In genomic region chr22:33582822-33583400, GRCh38 we compare ENCODE assay signal across 29 cellular contexts.
"Had no signal": no experiment of that assay in that cellular context is flagged by ENCODE, and none has a peak within 500 bp of the region (broad histone marks: within the 10 kb centered on the region; RNA-seq: fewer than 3 reads in every experiment).

No MANE protein-coding gene starts in this region.

- H3K9me3 Mint-ChIP-seq: immature natural killer cell; mesothelial cell of epicardium; naive B cell; natural killer cell; nephron progenitor cell; stimulated activated naive CD8-positive, alpha-beta T cell treated with anti-CD3 and anti-CD28 coated beads, Interleukin-15, Interleukin-2, amounts not matched to agents 100 ng/mL and 50 ng/mL, for 24 hours had no signal

- ATAC-seq: left colon; left lung; natural killer cell; psoas muscle; sciatic nerve; stimulated activated effector memory CD8-positive, alpha-beta T cell treated with anti-CD3 and anti-CD28 coated beads, Interleukin-12 subunit alpha, Interleukin-12 subunit beta, amount 100 ng/mL, for 72 hours had no signal

- H3K36me3 ChIP-seq: left lung, neural progenitor cell, neutrophil, right atrium auricular region, suprapubic skin, thoracic aorta, tibial artery, upper lobe of left lung had no signal

- H3K4me1 ChIP-seq: parathyroid adenoma, psoas muscle, tibial artery had no signal

- H3K27me3 ChIP-seq: left lung, neural progenitor cell, neutrophil, right atrium auricular region, suprapubic skin, tibial artery, upper lobe of left lung had no signal

- H3K4me1 Mint-ChIP-seq: immature natural killer cell; natural killer cell; stimulated activated effector memory CD8-positive, alpha-beta T cell treated with anti-CD3 and anti-CD28 coated beads, Interleukin-12 subunit alpha, Interleukin-12 subunit beta, amount 100 ng/mL, for 72 hours had no signal

- H3K27me3 Mint-ChIP-seq: stimulated activated naive CD8-positive, alpha-beta T cell treated with anti-CD3 and anti-CD28 coated beads, Interleukin-15, Interleukin-2, amounts not matched to agents 100 ng/mL and 50 ng/mL, for 24 hours had no signal

- FAIRE-seq: islet of Langerhans, kidney had no signal

- H3K4me2 ChIP-seq: neural progenitor cell had no signal

- H3K4me3 ChIP-seq: left lung, lung, neural progenitor cell, psoas muscle, right atrium auricular region, skin epidermis, suprapubic skin, thoracic aorta, tibial artery, upper lobe of left lung had no signal

- H3K4me3 Mint-ChIP-seq: immature natural killer cell; mesothelial cell of epicardium; naive B cell; natural killer cell; nephron progenitor cell; neural progenitor cell; stimulated activated effector memory CD8-positive, alpha-beta T cell treated with anti-CD3 and anti-CD28 coated beads, Interleukin-12 subunit alpha, Interleukin-12 subunit beta, amount 100 ng/mL, for 72 hours; stimulated activated naive CD8-positive, alpha-beta T cell treated with anti-CD3 and anti-CD28 coated beads, Interleukin-15, Interleukin-2, amounts not matched to agents 100 ng/mL and 50 ng/mL, for 24 hours had no signal

- H3K79me2 ChIP-seq: parathyroid adenoma had no signal

- DNase-seq: hypothalamus; immature natural killer cell; kidney; left colon; left lung; mesendoderm; naive B cell; natural killer cell; nephron progenitor cell; occipital lobe; psoas muscle; stimulated activated CD4-positive, alpha-beta T cell treated with anti-CD3 and anti-CD28 coated beads, Interleukin-12 subunit alpha, Interleukin-12 subunit beta, amount 100 ng/mL, for 4 hours; stimulated activated CD4-positive, alpha-beta T cell treated with anti-CD3 and anti-CD28 coated beads, Interleukin-4, amount 100 ng/mL, for 24 hours; stimulated activated naive CD4-positive, alpha-beta T cell; tibial artery; upper lobe of left lung had no signal

- H3K27ac Mint-ChIP-seq: immature natural killer cell; mesothelial cell of epicardium; natural killer cell; nephron progenitor cell; neural progenitor cell; stimulated activated effector memory CD8-positive, alpha-beta T cell treated with anti-CD3 and anti-CD28 coated beads, Interleukin-12 subunit alpha, Interleukin-12 subunit beta, amount 100 ng/mL, for 72 hours; stimulated activated naive CD8-positive, alpha-beta T cell treated with anti-CD3 and anti-CD28 coated beads, Interleukin-15, Interleukin-2, amounts not matched to agents 100 ng/mL and 50 ng/mL, for 24 hours had no signal

- H3K27ac ChIP-seq: left lung, neural progenitor cell, neutrophil, parathyroid adenoma, psoas muscle, right atrium auricular region, skin epidermis, suprapubic skin, thoracic aorta, tibial artery, upper lobe of left lung had no signal

- H3K9ac ChIP-seq: neural progenitor cell, parathyroid adenoma had no signal

- H3K9me3 ChIP-seq: left lung, neutrophil, psoas muscle, right atrium auricular region, suprapubic skin, thoracic aorta, tibial artery, upper lobe of left lung had no signal

- H2AFZ ChIP-seq: neural progenitor cell, parathyroid adenoma had no signal

- H3K36me3 Mint-ChIP-seq: immature natural killer cell; mesothelial cell of epicardium; naive B cell; natural killer cell; stimulated activated effector memory CD8-positive, alpha-beta T cell treated with anti-CD3 and anti-CD28 coated beads, Interleukin-12 subunit alpha, Interleukin-12 subunit beta, amount 100 ng/mL, for 72 hours had no signal
